ENCODE assay signal across 27 cellular contexts in genomic region chr10:2972216-2972615, GRCh38.
"Had no signal": no experiment of that assay in that cellular context is flagged by ENCODE, and none has a peak within 500 bp of the region (broad histone marks: within the 10 kb centered on the region; RNA-seq: fewer than 3 reads in every experiment).

No MANE protein-coding gene starts in this region.

- H3K27me3 Mint-ChIP-seq: stimulated activated naive CD8-positive, alpha-beta T cell treated with anti-CD3 and anti-CD28 coated beads, Interleukin-15, Interleukin-2, amounts not matched to agents 100 ng/mL and 50 ng/mL, for 24 hours had no signal

- H3K4me1 ChIP-seq: esophagus muscularis mucosa, psoas muscle, sigmoid colon, tibial nerve, upper lobe of left lung had no signal

- H3K4me1 Mint-ChIP-seq: memory B cell; naive thymus-derived CD4-positive, alpha-beta T cell had no signal

- H3K27ac Mint-ChIP-seq: memory B cell; mesothelial cell of epicardium; naive thymus-derived CD4-positive, alpha-beta T cell; stimulated activated naive B cell treated with anti-CD40 and anti-IgM and Interleukin-4, amounts not matched to agents 10 μg/mL and 1 μg/mL and 100 μg/mL, for 72 hours; stimulated activated naive CD8-positive, alpha-beta T cell treated with anti-CD3 and anti-CD28 coated beads, Interleukin-15, Interleukin-2, amounts not matched to agents 100 ng/mL and 50 ng/mL, for 24 hours had no signal

- H3K9me3 Mint-ChIP-seq: memory B cell; mesothelial cell of epicardium; naive thymus-derived CD4-positive, alpha-beta T cell; nephron; stimulated activated naive B cell treated with anti-CD40 and anti-IgM and Interleukin-4, amounts not matched to agents 10 μg/mL and 1 μg/mL and 100 μg/mL, for 72 hours; stimulated activated naive CD8-positive, alpha-beta T cell treated with anti-CD3 and anti-CD28 coated beads, Interleukin-15, Interleukin-2, amounts not matched to agents 100 ng/mL and 50 ng/mL, for 24 hours had no signal

- H3K36me3 ChIP-seq: esophagus muscularis mucosa, ovary, sigmoid colon, thoracic aorta, tibial nerve, upper lobe of left lung had no signal

- ATAC-seq: mucosa of descending colon; naive thymus-derived CD4-positive, alpha-beta T cell; psoas muscle; right cardiac atrium; stimulated activated naive B cell treated with anti-CD40 and anti-IgM and Interleukin-4, amounts not matched to agents 10 μg/mL and 1 μg/mL and 100 μg/mL, for 72 hours had no signal

- H3K36me3 Mint-ChIP-seq: memory B cell; mesothelial cell of epicardium; naive thymus-derived CD4-positive, alpha-beta T cell had no signal

- DNase-seq: cerebellar nuclear complex; dorsolateral prefrontal cortex; effector CD4-positive, alpha-beta T cell; foreskin melanocyte; glutamatergic neuron; mucosa of descending colon; naive thymus-derived CD4-positive, alpha-beta T cell; occipital lobe; ovary; posterior cingulate gyrus; psoas muscle; right cardiac atrium; sigmoid colon; stimulated activated CD4-positive, alpha-beta T cell treated with anti-CD3 and anti-CD28 coated beads, Interleukin-15, amount 100 ng/mL, for 24 hours; stimulated activated CD4-positive, alpha-beta T cell treated with anti-CD3 and anti-CD28 coated beads, Interleukin-2, amount 100 ng/mL, for 48 hours; stimulated activated naive B cell treated with anti-CD40 and anti-IgM and Interleukin-4, amounts not matched to agents 10 μg/mL and 1 μg/mL and 100 μg/mL, for 72 hours; upper lobe of left lung had no signal

- H3K27me3 ChIP-seq: dorsolateral prefrontal cortex, esophagus muscularis mucosa, ovary, sigmoid colon, tibial nerve, upper lobe of left lung had no signal

- H3K27ac ChIP-seq: dorsolateral prefrontal cortex, epithelial cell of prostate, esophagus muscularis mucosa, ovary, psoas muscle, sigmoid colon, skin epidermis, thoracic aorta, tibial nerve, upper lobe of left lung had no signal

- H3K9me3 ChIP-seq: esophagus muscularis mucosa, mucosa of descending colon, ovary, psoas muscle, sigmoid colon, thoracic aorta, tibial nerve, upper lobe of left lung had no signal

- H3K4me3 ChIP-seq: dorsolateral prefrontal cortex, esophagus muscularis mucosa, lung, mucosa of descending colon, ovary, psoas muscle, sigmoid colon, skin epidermis, thoracic aorta, tibial nerve, upper lobe of left lung had no signal

- H3K4me3 Mint-ChIP-seq: memory B cell; mesothelial cell of epicardium; naive thymus-derived CD4-positive, alpha-beta T cell; nephron; stimulated activated naive B cell treated with anti-CD40 and anti-IgM and Interleukin-4, amounts not matched to agents 10 μg/mL and 1 μg/mL and 100 μg/mL, for 72 hours; stimulated activated naive CD8-positive, alpha-beta T cell treated with anti-CD3 and anti-CD28 coated beads, Interleukin-15, Interleukin-2, amounts not matched to agents 100 ng/mL and 50 ng/mL, for 24 hours had no signal
